Comparison of ENCODE assay signal across 2 cellular contexts in genomic region chr5:81803812-81804211, GRCh38.
"Had no signal": no experiment of that assay in that cellular context is flagged by ENCODE, and none has a peak within 500 bp of the region (broad histone marks: within the 10 kb centered on the region; RNA-seq: fewer than 3 reads in every experiment).

No MANE protein-coding gene starts in this region.

- DNase-seq: GDM1 had no signal

- H3K4me3 ChIP-seq: GM12878 had no signal

- ATAC-seq: GM12878 had no signal
